23 cellular contexts compared by ENCODE assay signal in genomic region chr12:12774791-12775190, GRCh38.
"Had no signal": no experiment of that assay in that cellular context is flagged by ENCODE, and none has a peak within 500 bp of the region (broad histone marks: within the 10 kb centered on the region; RNA-seq: fewer than 3 reads in every experiment).

No MANE protein-coding gene starts in this region.

- FAIRE-seq: colon, endothelial cell of umbilical vein, frontal cortex, small intestine had no signal

- H3K36me3 ChIP-seq: esophagus squamous epithelium, lower lobe of right lung, right lobe of liver, suprapubic skin, transverse colon, upper lobe of right lung, uterus had no signal

- H3K27ac ChIP-seq: esophagus squamous epithelium, lower lobe of right lung, right lobe of liver, suprapubic skin, transverse colon, upper lobe of right lung, uterus had no signal

- ATAC-seq: left ventricle myocardium superior; lower lobe of right lung; naive thymus-derived CD8-positive, alpha-beta T cell; right lobe of liver; stimulated activated naive B cell treated with anti-CD40 and anti-IgM and Interleukin-4, amounts not matched to agents 10 μg/mL and 1 μg/mL and 100 μg/mL, for 72 hours; stimulated activated naive CD8-positive, alpha-beta T cell treated with anti-CD3 and anti-CD28 coated beads, Interleukin-15, amount 100 ng/mL, for 72 hours; upper lobe of right lung had no signal

- H3K4me3 ChIP-seq: esophagus squamous epithelium, lower lobe of right lung, right lobe of liver, suprapubic skin, transverse colon, upper lobe of right lung, uterus had no signal

- H3K9me3 ChIP-seq: esophagus squamous epithelium, right lobe of liver, suprapubic skin, transverse colon, upper lobe of right lung, uterus had no signal

- H3K4me1 ChIP-seq: right lobe of liver, suprapubic skin, uterus had no signal

- H3K27me3 ChIP-seq: esophagus squamous epithelium, right lobe of liver, suprapubic skin, transverse colon, upper lobe of right lung, uterus had no signal

- DNase-seq: cerebellar nuclear complex; effector CD8-positive, alpha-beta T cell; erythroblast; esophagus squamous epithelium; head of caudate nucleus; left ventricle myocardium superior; lower lobe of right lung; naive thymus-derived CD8-positive, alpha-beta T cell; nephron progenitor cell; nucleus accumbens; right lobe of liver; small intestine; stimulated activated CD4-positive, alpha-beta T cell treated with anti-CD3 and anti-CD28 coated beads, Interleukin-15, amount 100 ng/mL, for 24 hours; stimulated activated CD4-positive, alpha-beta T cell treated with anti-CD3 and anti-CD28 coated beads, Interleukin-2, amount 100 ng/mL, for 48 hours; stimulated activated naive B cell treated with anti-CD40 and anti-IgM and Interleukin-4, amounts not matched to agents 10 μg/mL and 1 μg/mL and 100 μg/mL, for 72 hours; stimulated activated naive CD8-positive, alpha-beta T cell treated with anti-CD3 and anti-CD28 coated beads, Interleukin-15, amount 100 ng/mL, for 72 hours; transverse colon; upper lobe of right lung; uterus had no signal
